ENCODE assay signal across 14 cellular contexts in genomic region chr11:12853325-12853651, GRCh38.
A peak's percentile ranks its signal among the peaks of the same experiment; 100 is the strongest.
DNase-seq lines count a peak whose midpoint lies in the region; ATAC-seq and TF ChIP-seq lines count a peak whose summit lies in the region.
"Had no signal": no experiment of that assay in that cellular context is flagged by ENCODE, and none has a peak within 500 bp of the region (broad histone marks: within the 10 kb centered on the region; RNA-seq: fewer than 3 reads in every experiment).

No MANE protein-coding gene starts in this region.

- intact Hi-C loops in Right ventricle myocardium superior (cut with DNase I) (no loop called here), Right ventricle myocardium inferior (cut with DNase I) (no loop called here), esophagus squamous epithelium (cut with DNase I) (no loop called here), ovary (cut with DNase I) (no loop called here), tibial artery (cut with DNase I; ENCODE audit: low total_unique reads) (no loop called here)

- no peak for TF ChIP-seq EP300 in ovary (IDR thresholded peaks at IDR 0.05)
- no peak for TF ChIP-seq EP300 in upper lobe of left lung (IDR thresholded peaks at IDR 0.05)

- TF ChIP-seq POLR2A in esophagus squamous epithelium (IDR thresholded peaks at IDR 0.05) (no peak), ovary (IDR thresholded peaks at IDR 0.05) (no peak), upper lobe of left lung (IDR thresholded peaks at IDR 0.05) (no peak)

- TF ChIP-seq CTCF in esophagus squamous epithelium (IDR thresholded peaks at IDR 0.05) (no peak), ovary (IDR thresholded peaks at IDR 0.05) (no peak), upper lobe of left lung (IDR thresholded peaks at IDR 0.05) (no peak), tibial artery (IDR thresholded peaks at IDR 0.05) (no peak), foreskin keratinocyte (conservative IDR thresholded peaks at IDR 0.05) (no peak)

- 0 to 29% methylated on average over 1 of the region's 1 CpG for WGBS in esophagus squamous epithelium, 2 donors
- WGBS in ovary, 3 donors, result 0 to 4% (median 2%) methylated on average over 1 of the region's 1 CpG
- WGBS in upper lobe of left lung, 2 donors, result 0 to 42% methylated on average over 1 of the region's 1 CpG

- peak; percentile 11 for ATAC-seq in Right ventricle myocardium superior (ENCODE audit: poor library complexity)
- ATAC-seq in Right ventricle myocardium inferior, result no peak
- no peak for ATAC-seq in upper lobe of left lung (ENCODE audit: low FRiP score in 2 of 2)
- no peak for ATAC-seq in foreskin keratinocyte
- ATAC-seq: PC-3 had no signal

- H3K4me3 ChIP-seq in esophagus squamous epithelium (no peak overlapping the region), ovary (no peak overlapping the region), upper lobe of left lung (no peak overlapping the region), tibial artery (no peak overlapping the region)
- H3K4me3 ChIP-seq: thoracic aorta had no signal

- H3K27me3 ChIP-seq in esophagus squamous epithelium (no peaks in the 10 kb centered on the region), ovary (no peaks in the 10 kb centered on the region), upper lobe of left lung (no peaks in the 10 kb centered on the region), tibial artery (no peaks in the 10 kb centered on the region), foreskin keratinocyte (no peaks in the 10 kb centered on the region)

- H3K4me1 ChIP-seq in esophagus squamous epithelium (peaks cover 0 to 54% (median 27%) of the 10 kb centered on the region in 3 donors), ovary (ENCODE audit: insufficient read depth) (peaks cover 13% of the 10 kb centered on the region), upper lobe of left lung (peaks cover 2 to 19% (median 10%) of the 10 kb centered on the region in 4 donors), tibial artery (peaks cover 0 to 10% (median 0%) of the 10 kb centered on the region in 4 donors), foreskin keratinocyte (peaks cover 21% of the 10 kb centered on the region)

- H3K9me3 ChIP-seq in esophagus squamous epithelium, result no peaks in the 10 kb centered on the region
- no peaks in the 10 kb centered on the region for H3K9me3 ChIP-seq in ovary
- H3K9me3 ChIP-seq in upper lobe of left lung, result no peaks in the 10 kb centered on the region
- H3K9me3 ChIP-seq in tibial artery, result no peaks in the 10 kb centered on the region
- H3K9me3 ChIP-seq: thoracic aorta had no signal

- H3K36me3 ChIP-seq in esophagus squamous epithelium (no peaks in the 10 kb centered on the region), ovary (no peaks in the 10 kb centered on the region), upper lobe of left lung (no peaks in the 10 kb centered on the region), tibial artery (no peaks in the 10 kb centered on the region)
- H3K36me3 ChIP-seq: thoracic aorta had no signal

- H3K27ac ChIP-seq in esophagus squamous epithelium (peak overlapping the region; percentile 47 to 83 (median 75)), ovary (peak overlapping the region; percentile 4 to 24), upper lobe of left lung (peak overlapping the region; percentile 5 to 50 (median 28)), tibial artery (no peak overlapping the region), foreskin keratinocyte (no peak overlapping the region)
- H3K27ac ChIP-seq: thoracic aorta had no signal

- no peak for DNase-seq in Right ventricle myocardium superior
- no peak for DNase-seq in Right ventricle myocardium inferior (ENCODE audit: missing footprints)
- no peak for DNase-seq in esophagus squamous epithelium (lab: John Stamatoyannopoulos, UW)
- no peak for DNase-seq in ovary
- no peak for DNase-seq in upper lobe of left lung
- DNase-seq in activated CD4-positive, alpha-beta T cell treated with anti-CD3 and anti-CD28 coated beads for 4 hours, result no peak
- DNase-seq in tibial artery, result no peak
- no peak for DNase-seq in foreskin keratinocyte
- DNase-seq: NCI-H2029; NCI-H510A treated with DMSO at 0.1 percent for 48 hours; PC-3; posterior cingulate gyrus; stimulated activated CD4-positive, alpha-beta T cell treated with anti-CD3 and anti-CD28 coated beads, Interleukin-1b, Interleukin-23, amount 100 ng/mL, for 48 hours had no signal

Comparison
In these comparisons a context has a peak if more than half of its experiments do, and no peak if none do; other contexts are left out.
1. H3K27ac ChIP-seq: peak in esophagus squamous epithelium (4 of 4), ovary (2 of 2) and upper lobe of left lung (4 of 4); none in tibial artery (0 of 2) and foreskin keratinocyte (single experiment).